ENCODE assay signal across 1 cellular context in genomic region chr5:55151923-55152842, GRCh38.
TF ChIP-seq lines count a peak whose summit lies in the region.

No MANE protein-coding gene starts in this region.

TF ChIP-seq in IMR-90, 13 proteins besides CTCF, POLR2A, EP300 and RAD21 (continued from another document):
- no peak for TF ChIP-seq RCOR1 (IDR thresholded peaks at IDR 0.05; ENCODE audit: insufficient replicate concordance, low read length)
- TF ChIP-seq USF2 (IDR thresholded peaks at IDR 0.05; ENCODE audit: low read depth, low read length): no peak
- TF ChIP-seq ELK1 (IDR thresholded peaks at IDR 0.05; ENCODE audit: borderline replicate concordance, low read depth, low read length): no peak
- TF ChIP-seq CHD1 (IDR thresholded peaks at IDR 0.05; ENCODE audit: low read depth, low read length): no peak
- peak; percentile 41; the same call in 1 of the 2 replicates for TF ChIP-seq CEBPB (IDR thresholded peaks at IDR 0.05; ENCODE audit: low read depth, low read length)
- no peak for TF ChIP-seq NFE2L2 (IDR thresholded peaks at IDR 0.05; ENCODE audit: low read depth, low read length)
